In genomic region chr19:46600393-46601317, GRCh38 we compare ENCODE assay signal across 1 cellular context.
TF ChIP-seq lines count a peak whose summit lies in the region.

No MANE protein-coding gene starts in this region.

TF ChIP-seq in HepG2, 621 proteins besides CTCF, POLR2A, EP300 and RAD21 (continued from another document and continues in another):
- TF ChIP-seq, protein P1, sequence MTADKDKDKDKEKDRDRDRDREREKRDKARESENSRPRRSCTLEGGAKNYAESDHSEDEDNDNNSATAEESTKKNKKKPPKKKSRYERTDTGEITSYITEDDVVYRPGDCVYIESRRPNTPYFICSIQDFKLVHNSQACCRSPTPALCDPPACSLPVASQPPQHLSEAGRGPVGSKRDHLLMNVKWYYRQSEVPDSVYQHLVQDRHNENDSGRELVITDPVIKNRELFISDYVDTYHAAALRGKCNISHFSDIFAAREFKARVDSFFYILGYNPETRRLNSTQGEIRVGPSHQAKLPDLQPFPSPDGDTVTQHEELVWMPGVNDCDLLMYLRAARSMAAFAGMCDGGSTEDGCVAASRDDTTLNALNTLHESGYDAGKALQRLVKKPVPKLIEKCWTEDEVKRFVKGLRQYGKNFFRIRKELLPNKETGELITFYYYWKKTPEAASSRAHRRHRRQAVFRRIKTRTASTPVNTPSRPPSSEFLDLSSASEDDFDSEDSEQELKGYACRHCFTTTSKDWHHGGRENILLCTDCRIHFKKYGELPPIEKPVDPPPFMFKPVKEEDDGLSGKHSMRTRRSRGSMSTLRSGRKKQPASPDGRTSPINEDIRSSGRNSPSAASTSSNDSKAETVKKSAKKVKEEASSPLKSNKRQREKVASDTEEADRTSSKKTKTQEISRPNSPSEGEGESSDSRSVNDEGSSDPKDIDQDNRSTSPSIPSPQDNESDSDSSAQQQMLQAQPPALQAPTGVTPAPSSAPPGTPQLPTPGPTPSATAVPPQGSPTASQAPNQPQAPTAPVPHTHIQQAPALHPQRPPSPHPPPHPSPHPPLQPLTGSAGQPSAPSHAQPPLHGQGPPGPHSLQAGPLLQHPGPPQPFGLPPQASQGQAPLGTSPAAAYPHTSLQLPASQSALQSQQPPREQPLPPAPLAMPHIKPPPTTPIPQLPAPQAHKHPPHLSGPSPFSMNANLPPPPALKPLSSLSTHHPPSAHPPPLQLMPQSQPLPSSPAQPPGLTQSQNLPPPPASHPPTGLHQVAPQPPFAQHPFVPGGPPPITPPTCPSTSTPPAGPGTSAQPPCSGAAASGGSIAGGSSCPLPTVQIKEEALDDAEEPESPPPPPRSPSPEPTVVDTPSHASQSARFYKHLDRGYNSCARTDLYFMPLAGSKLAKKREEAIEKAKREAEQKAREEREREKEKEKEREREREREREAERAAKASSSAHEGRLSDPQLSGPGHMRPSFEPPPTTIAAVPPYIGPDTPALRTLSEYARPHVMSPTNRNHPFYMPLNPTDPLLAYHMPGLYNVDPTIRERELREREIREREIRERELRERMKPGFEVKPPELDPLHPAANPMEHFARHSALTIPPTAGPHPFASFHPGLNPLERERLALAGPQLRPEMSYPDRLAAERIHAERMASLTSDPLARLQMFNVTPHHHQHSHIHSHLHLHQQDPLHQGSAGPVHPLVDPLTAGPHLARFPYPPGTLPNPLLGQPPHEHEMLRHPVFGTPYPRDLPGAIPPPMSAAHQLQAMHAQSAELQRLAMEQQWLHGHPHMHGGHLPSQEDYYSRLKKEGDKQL (CRISPR knock-in tag; IDR thresholded peaks at IDR 0.05; ENCODE audit: low read depth) = peak; percentile 17; the same call in 1 of the 2 replicates
- TF ChIP-seq SMC3 (IDR thresholded peaks at IDR 0.05; ENCODE audit: low read length) (no peak), THRA (CRISPR knock-in tag; IDR thresholded peaks at IDR 0.05; ENCODE audit: borderline replicate concordance) (peak; percentile 58; the same call in 1 of the 2 replicates), MTA3 (CRISPR knock-in tag; IDR thresholded peaks at IDR 0.05) (no peak), BCL6 (CRISPR knock-in tag; IDR thresholded peaks at IDR 0.05) (peak; percentile 28; the same call in 1 of the 2 replicates), PLSCR1 (CRISPR knock-in tag; IDR thresholded peaks at IDR 0.05; ENCODE audit: borderline replicate concordance) (no peak), ZNF34 (CRISPR knock-in tag; IDR thresholded peaks at IDR 0.05; ENCODE audit: borderline replicate concordance) (0 out of 2 replicates have a peak, but pooled peaks have one; percentile 51), ERF (CRISPR knock-in tag; IDR thresholded peaks at IDR 0.05) (0 out of 2 replicates have a peak, but pooled peaks have one; percentile 72), CC2D1A (CRISPR knock-in tag; IDR thresholded peaks at IDR 0.05) (no peak), EHMT2 (IDR thresholded peaks at IDR 0.05; ENCODE audit: borderline replicate concordance, low read depth, low read length) (no peak; the same call in 1 of the 2 replicates), MTF2 (CRISPR knock-in tag; IDR thresholded peaks at IDR 0.05; ENCODE audit: borderline replicate concordance) (peak; percentile 87; the same call in 1 of the 2 replicates), THAP9 (CRISPR knock-in tag; IDR thresholded peaks at IDR 0.05; ENCODE audit: borderline replicate concordance) (peak; percentile 60; the same call in 1 of the 2 replicates), TOE1 (CRISPR knock-in tag; IDR thresholded peaks at IDR 0.05) (no peak; the same call in 1 of the 2 replicates), ZFX (CRISPR knock-in tag; IDR thresholded peaks at IDR 0.05; ENCODE audit: low read depth) (peak; percentile 81), SETDB1 (CRISPR knock-in tag; IDR thresholded peaks at IDR 0.05; ENCODE audit: borderline replicate concordance) (no peak), SP140L (CRISPR knock-in tag; IDR thresholded peaks at IDR 0.05; ENCODE audit: borderline replicate concordance) (0 out of 2 replicates have a peak, but pooled peaks have one; percentile 44), KMT2B (CRISPR knock-in tag; IDR thresholded peaks at IDR 0.05) (peak; percentile 81), GFI1 (CRISPR knock-in tag; IDR thresholded peaks at IDR 0.05; ENCODE audit: borderline replicate concordance) (peak; percentile 72; the same call in 1 of the 2 replicates), GTF3A (CRISPR knock-in tag; conservative IDR thresholded peaks at IDR 0.05) (no peak), NFKB2 (CRISPR knock-in tag; IDR thresholded peaks at IDR 0.05; ENCODE audit: borderline replicate concordance) (peak; percentile 74; the same call in 1 of the 2 replicates), ZNF331 (CRISPR knock-in tag; IDR thresholded peaks at IDR 0.05) (no peak; the same call in 1 of the 2 replicates), NCOA2 (CRISPR knock-in tag; IDR thresholded peaks at IDR 0.05) (no peak), ZNF674 (CRISPR knock-in tag; IDR thresholded peaks at IDR 0.05; ENCODE audit: low read depth) (no peak), CENPX (CRISPR knock-in tag; IDR thresholded peaks at IDR 0.05) (no peak), ZNF143 (CRISPR knock-in tag; IDR thresholded peaks at IDR 0.05) (0 out of 2 replicates have a peak, but pooled peaks have one; percentile 37), HOXA9 (CRISPR knock-in tag; IDR thresholded peaks at IDR 0.05; ENCODE audit: borderline replicate concordance) (no peak), ISL2 (CRISPR knock-in tag; IDR thresholded peaks at IDR 0.05) (peak; percentile 62), MLX (CRISPR knock-in tag; IDR thresholded peaks at IDR 0.05) (no peak), ZBTB8A (CRISPR knock-in tag; IDR thresholded peaks at IDR 0.05; ENCODE audit: borderline replicate concordance, low read depth) (peak; percentile 73; the same call in 1 of the 2 replicates), FOXO1 (CRISPR knock-in tag; IDR thresholded peaks at IDR 0.05) (no peak), TRIM22 (IDR thresholded peaks at IDR 0.05) (no peak), PHF5A (CRISPR knock-in tag; IDR thresholded peaks at IDR 0.05; ENCODE audit: low read depth, unreplicated experiment) (peak; percentile 31), RARG (CRISPR knock-in tag; IDR thresholded peaks at IDR 0.05; ENCODE audit: low read depth) (no peak), ZNF501 (CRISPR knock-in tag; IDR thresholded peaks at IDR 0.05) (peak; percentile 76), KDM5A (IDR thresholded peaks at IDR 0.05; ENCODE audit: borderline replicate concordance, low read length) (peak; percentile 75; the same call in 1 of the 2 replicates)
- TF ChIP-seq, protein P2, sequence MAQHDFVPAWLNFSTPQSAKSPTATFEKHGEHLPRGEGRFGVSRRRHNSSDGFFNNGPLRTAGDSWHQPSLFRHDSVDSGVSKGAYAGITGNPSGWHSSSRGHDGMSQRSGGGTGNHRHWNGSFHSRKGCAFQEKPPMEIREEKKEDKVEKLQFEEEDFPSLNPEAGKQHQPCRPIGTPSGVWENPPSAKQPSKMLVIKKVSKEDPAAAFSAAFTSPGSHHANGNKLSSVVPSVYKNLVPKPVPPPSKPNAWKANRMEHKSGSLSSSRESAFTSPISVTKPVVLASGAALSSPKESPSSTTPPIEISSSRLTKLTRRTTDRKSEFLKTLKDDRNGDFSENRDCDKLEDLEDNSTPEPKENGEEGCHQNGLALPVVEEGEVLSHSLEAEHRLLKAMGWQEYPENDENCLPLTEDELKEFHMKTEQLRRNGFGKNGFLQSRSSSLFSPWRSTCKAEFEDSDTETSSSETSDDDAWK (CRISPR knock-in tag; IDR thresholded peaks at IDR 0.05) = no peak
- TF ChIP-seq, protein P3, sequence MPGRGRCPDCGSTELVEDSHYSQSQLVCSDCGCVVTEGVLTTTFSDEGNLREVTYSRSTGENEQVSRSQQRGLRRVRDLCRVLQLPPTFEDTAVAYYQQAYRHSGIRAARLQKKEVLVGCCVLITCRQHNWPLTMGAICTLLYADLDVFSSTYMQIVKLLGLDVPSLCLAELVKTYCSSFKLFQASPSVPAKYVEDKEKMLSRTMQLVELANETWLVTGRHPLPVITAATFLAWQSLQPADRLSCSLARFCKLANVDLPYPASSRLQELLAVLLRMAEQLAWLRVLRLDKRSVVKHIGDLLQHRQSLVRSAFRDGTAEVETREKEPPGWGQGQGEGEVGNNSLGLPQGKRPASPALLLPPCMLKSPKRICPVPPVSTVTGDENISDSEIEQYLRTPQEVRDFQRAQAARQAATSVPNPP (CRISPR knock-in tag; IDR thresholded peaks at IDR 0.05) = no peak
- TF ChIP-seq, protein P4, sequence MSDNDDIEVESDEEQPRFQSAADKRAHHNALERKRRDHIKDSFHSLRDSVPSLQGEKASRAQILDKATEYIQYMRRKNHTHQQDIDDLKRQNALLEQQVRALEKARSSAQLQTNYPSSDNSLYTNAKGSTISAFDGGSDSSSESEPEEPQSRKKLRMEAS (IDR thresholded peaks at IDR 0.05) = no peak; the same call in none of the 2 replicates
- TF ChIP-seq, protein P5, sequence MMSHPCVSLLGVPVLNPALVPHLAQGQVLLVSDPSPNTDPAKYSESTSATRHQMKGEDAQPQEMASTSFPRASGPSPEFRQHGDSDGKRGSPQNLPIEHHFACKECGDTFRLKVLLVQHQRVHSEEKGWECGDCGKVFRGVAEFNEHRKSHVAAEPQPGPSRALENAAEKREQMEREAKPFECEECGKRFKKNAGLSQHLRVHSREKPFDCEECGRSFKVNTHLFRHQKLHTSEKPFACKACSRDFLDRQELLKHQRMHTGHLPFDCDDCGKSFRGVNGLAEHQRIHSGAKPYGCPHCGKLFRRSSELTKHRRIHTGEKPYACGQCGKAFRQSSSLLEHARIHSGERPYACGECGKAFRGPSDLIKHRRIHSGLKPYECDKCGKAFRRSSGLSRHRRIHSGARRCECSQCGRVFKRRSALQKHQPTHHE (CRISPR knock-in tag; IDR thresholded peaks at IDR 0.05; ENCODE audit: borderline replicate concordance) = no peak
- TF ChIP-seq, protein P6, sequence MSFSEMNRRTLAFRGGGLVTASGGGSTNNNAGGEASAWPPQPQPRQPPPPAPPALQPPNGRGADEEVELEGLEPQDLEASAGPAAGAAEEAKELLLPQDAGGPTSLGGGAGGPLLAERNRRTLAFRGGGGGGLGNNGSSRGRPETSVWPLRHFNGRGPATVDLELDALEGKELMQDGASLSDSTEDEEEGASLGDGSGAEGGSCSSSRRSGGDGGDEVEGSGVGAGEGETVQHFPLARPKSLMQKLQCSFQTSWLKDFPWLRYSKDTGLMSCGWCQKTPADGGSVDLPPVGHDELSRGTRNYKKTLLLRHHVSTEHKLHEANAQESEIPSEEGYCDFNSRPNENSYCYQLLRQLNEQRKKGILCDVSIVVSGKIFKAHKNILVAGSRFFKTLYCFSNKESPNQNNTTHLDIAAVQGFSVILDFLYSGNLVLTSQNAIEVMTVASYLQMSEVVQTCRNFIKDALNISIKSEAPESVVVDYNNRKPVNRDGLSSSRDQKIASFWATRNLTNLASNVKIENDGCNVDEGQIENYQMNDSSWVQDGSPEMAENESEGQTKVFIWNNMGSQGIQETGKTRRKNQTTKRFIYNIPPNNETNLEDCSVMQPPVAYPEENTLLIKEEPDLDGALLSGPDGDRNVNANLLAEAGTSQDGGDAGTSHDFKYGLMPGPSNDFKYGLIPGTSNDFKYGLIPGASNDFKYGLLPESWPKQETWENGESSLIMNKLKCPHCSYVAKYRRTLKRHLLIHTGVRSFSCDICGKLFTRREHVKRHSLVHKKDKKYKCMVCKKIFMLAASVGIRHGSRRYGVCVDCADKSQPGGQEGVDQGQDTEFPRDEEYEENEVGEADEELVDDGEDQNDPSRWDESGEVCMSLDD (CRISPR knock-in tag; IDR thresholded peaks at IDR 0.05; ENCODE audit: borderline replicate concordance) = no peak; the same call in 1 of the 2 replicates
